ENCODE assay signal across 1 cellular context in the genomic region with DNA sequence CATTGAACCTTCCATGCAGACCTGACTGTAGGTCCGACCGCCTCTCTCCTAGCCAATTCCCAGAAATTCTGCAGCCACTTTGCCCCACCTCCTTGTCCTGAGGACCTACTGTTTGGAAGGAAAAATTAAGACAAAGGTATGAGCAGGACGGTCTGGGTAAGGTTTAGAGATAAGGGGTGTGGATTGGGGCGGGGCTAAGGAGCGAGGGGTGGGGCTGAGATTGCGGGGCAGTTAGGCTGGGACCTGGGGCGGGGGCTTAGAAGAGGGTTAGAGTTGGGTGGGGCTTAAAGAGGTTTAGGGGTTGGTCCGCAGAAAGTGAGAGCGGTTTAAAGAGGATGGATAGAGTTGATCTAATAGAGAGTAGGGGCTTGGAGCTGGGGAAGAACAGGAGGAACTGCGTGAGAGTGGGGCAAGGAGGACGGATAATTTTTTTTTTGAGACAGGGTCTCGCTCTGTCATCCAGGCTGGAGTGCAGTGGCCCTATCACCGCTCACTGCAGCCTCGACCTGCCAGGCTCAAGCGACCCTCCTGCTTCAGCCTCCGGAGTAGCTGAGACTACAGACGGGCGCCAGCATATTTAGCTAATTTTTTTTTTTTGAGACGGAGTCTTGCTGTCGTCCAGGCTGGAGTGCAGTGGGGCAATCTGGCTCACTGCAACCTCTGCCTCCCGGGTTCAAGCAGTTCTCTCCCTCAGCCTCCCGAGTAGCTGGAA.
TF ChIP-seq lines count a peak whose summit lies in the region.

No MANE protein-coding gene starts in this region.

TF ChIP-seq in H1, 55 proteins besides CTCF, POLR2A, EP300 and RAD21:
- TF ChIP-seq KDM5A (IDR thresholded peaks at IDR 0.05; ENCODE audit: low read length) (no peak), TAF1 (IDR thresholded peaks at IDR 0.05; ENCODE audit: low read depth, low read length) (0 out of 2 replicates have a peak, but pooled peaks have one; percentile 18), YY1 (IDR thresholded peaks at IDR 0.05; ENCODE audit: low read depth, low read length) (no peak), NRF1 (IDR thresholded peaks at IDR 0.05; ENCODE audit: low read depth, low read length) (no peak)
TF ChIP-seq in H1: peak in this region for 1.
